ENCODE assay signal across 1 cellular context in genomic region chr2:1816414-1816911, GRCh38.
TF ChIP-seq lines count a peak whose summit lies in the region.

No MANE protein-coding gene starts in this region.

TF ChIP-seq in IMR-90, 13 proteins besides CTCF, POLR2A, EP300 and RAD21:
- TF ChIP-seq MAFK (IDR thresholded peaks at IDR 0.05; ENCODE audit: low read depth, low read length) (no peak), SMC3 (IDR thresholded peaks at IDR 0.05; ENCODE audit: low read depth, low read length) (no peak), USF2 (IDR thresholded peaks at IDR 0.05; ENCODE audit: low read depth, low read length) (no peak), NFE2L2 (IDR thresholded peaks at IDR 0.05; ENCODE audit: low read depth, low read length) (no peak), MXI1 (IDR thresholded peaks at IDR 0.05; ENCODE audit: borderline replicate concordance, low read depth, low read length) (no peak), CHD1 (IDR thresholded peaks at IDR 0.05; ENCODE audit: low read depth, low read length) (no peak), FOS (IDR thresholded peaks at IDR 0.05; ENCODE audit: low read depth, low read length) (no peak), RCOR1 (IDR thresholded peaks at IDR 0.05; ENCODE audit: insufficient replicate concordance, low read length) (no peak)
- TF ChIP-seq, protein P1, sequence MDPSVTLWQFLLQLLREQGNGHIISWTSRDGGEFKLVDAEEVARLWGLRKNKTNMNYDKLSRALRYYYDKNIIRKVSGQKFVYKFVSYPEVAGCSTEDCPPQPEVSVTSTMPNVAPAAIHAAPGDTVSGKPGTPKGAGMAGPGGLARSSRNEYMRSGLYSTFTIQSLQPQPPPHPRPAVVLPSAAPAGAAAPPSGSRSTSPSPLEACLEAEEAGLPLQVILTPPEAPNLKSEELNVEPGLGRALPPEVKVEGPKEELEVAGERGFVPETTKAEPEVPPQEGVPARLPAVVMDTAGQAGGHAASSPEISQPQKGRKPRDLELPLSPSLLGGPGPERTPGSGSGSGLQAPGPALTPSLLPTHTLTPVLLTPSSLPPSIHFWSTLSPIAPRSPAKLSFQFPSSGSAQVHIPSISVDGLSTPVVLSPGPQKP (IDR thresholded peaks at IDR 0.05; ENCODE audit: borderline replicate concordance, low read depth, low read length): no peak
